In genomic region chr1:225891229-225891972, GRCh38 we compare ENCODE assay signal across 18 cellular contexts. TPM values are rescaled to one million over a fixed set of nuclear protein-coding genes. Genes with fewer than 3 reads are reported as not detected.
A peak's percentile ranks its signal among the peaks of the same experiment; 100 is the strongest.
DNase-seq lines count a peak whose midpoint lies in the region; ATAC-seq and TF ChIP-seq lines count a peak whose summit lies in the region.
"Had no signal": no experiment of that assay in that cellular context is flagged by ENCODE, and none has a peak within 500 bp of the region (broad histone marks: within the 10 kb centered on the region; RNA-seq: fewer than 3 reads in every experiment).

No MANE protein-coding gene starts in this region.

- no TSS peak for BruUV-seq in Calu3 (replicated peaks; lab: Mats Ljungman, UMichigan)

- CTCF ChIA-PET in Calu3 (lab: Charles Lee) = interaction anchor here (1.0 kb wide), 1 partner anchor 10 kb away, joined by 3 read pairs; no protein-coding TSS in a partner anchor

- peaks cover 3% of the 10 kb centered on the region for H3K4me1 ChIP-seq in endodermal cell (ENCODE audit: control insufficient read depth, insufficient read depth, low read length)

- H3K36me3 ChIP-seq in endodermal cell (ENCODE audit: control insufficient read depth, insufficient read depth, low read length) = peaks cover 20% of the 10 kb centered on the region

- H3K27ac Mint-ChIP-seq in Calu3 (ENCODE audit: unreplicated experiment) = peak overlapping the region; percentile 72
- peak overlapping the region; percentile 16 to 53 (median 20) for H3K27ac Mint-ChIP-seq in IgD-negative memory B cell
- H3K27ac Mint-ChIP-seq in endodermal cell = peak overlapping the region; percentile 42
- H3K27ac Mint-ChIP-seq in nephron = peak overlapping the region; percentile 61 to 84 (median 74)

- 93 to 96% methylated on average over 9 to 14 of the region's 14 CpGs for WGBS in endodermal cell (ENCODE audit: insufficient coverage in 1 of 2, insufficient read length in 1 of 2), 2 experiments

- H3K27me3 ChIP-seq in endodermal cell (ENCODE audit: control insufficient read depth, insufficient read depth, low read length, poor library complexity, severe bottlenecking) = no peaks in the 10 kb centered on the region
- H3K27me3 ChIP-seq: dorsolateral prefrontal cortex had no signal

- H3K9me3 ChIP-seq in endodermal cell (ENCODE audit: control insufficient read depth, low read length) = no peaks in the 10 kb centered on the region

- TF ChIP-seq CTCF in Calu3 (IDR thresholded peaks at IDR 0.05; ENCODE audit: unreplicated experiment) = no peak
- TF ChIP-seq CTCF in endodermal cell (conservative IDR thresholded peaks at IDR 0.05) = no peak
- no peak for TF ChIP-seq CTCF in nephron (IDR thresholded peaks at IDR 0.05; ENCODE audit: unreplicated experiment in 3 of 3)

- intact Hi-C loops in Calu3 (cut with micrococcal nuclease; ENCODE audit: unreplicated experiment) = no loop called here

- H3K4me1 Mint-ChIP-seq in Calu3 (ENCODE audit: low read depth, unreplicated experiment) (peaks cover 44% of the 10 kb centered on the region), IgD-negative memory B cell (peaks cover 1 to 11% (median 2%) of the 10 kb centered on the region in 3 donors), endodermal cell (peaks cover 43% of the 10 kb centered on the region), nephron (peaks cover 26% of the 10 kb centered on the region)

- no peak overlapping the region for H3K9ac ChIP-seq in endodermal cell (ENCODE audit: extremely low read depth, low read length, poor library complexity, severe bottlenecking)

- H3K36me3 Mint-ChIP-seq in Calu3 (ENCODE audit: insufficient read depth, unreplicated experiment) = peaks cover 15% of the 10 kb centered on the region
- H3K36me3 Mint-ChIP-seq in IgD-negative memory B cell = no peaks in the 10 kb centered on the region
- H3K36me3 Mint-ChIP-seq in endodermal cell (ENCODE audit: low read depth) = peaks cover 17% of the 10 kb centered on the region
- H3K36me3 Mint-ChIP-seq in nephron (ENCODE audit: low read depth) = no peaks in the 10 kb centered on the region
- H3K36me3 Mint-ChIP-seq: immature natural killer cell had no signal

- H3K27me3 Mint-ChIP-seq in Calu3 (ENCODE audit: unreplicated experiment) (no peaks in the 10 kb centered on the region), IgD-negative memory B cell (peaks cover 3% of the 10 kb centered on the region), endodermal cell (ENCODE audit: insufficient read depth) (no peaks in the 10 kb centered on the region), nephron (ENCODE audit: low read depth) (no peaks in the 10 kb centered on the region)

- ATAC-seq in HG02852 (IDR thresholded peaks at IDR 0.05; ENCODE audit: unreplicated experiment) (no peak), GM21737 (IDR thresholded peaks at IDR 0.05; ENCODE audit: unreplicated experiment) (no peak), GM18858 (IDR thresholded peaks at IDR 0.05; ENCODE audit: unreplicated experiment) (no peak)
- ATAC-seq: activated T-cell treated with anti-CD3 and anti-CD28 coated beads, Interleukin-2, amount 50 U/mL, for 4 hours had no signal

- DNase-seq in Calu3 = peak; percentile 74
- no peak for DNase-seq in endodermal cell
- DNase-seq in UCSD-AML1 (lab: John Stamatoyannopoulos, UW; ENCODE audit: unreplicated experiment) = no peak
- DNase-seq: activated CD4-positive, alpha-beta T cell treated with anti-CD3 and anti-CD28 coated beads, Interleukin-2, amount 50 U/mL, for 4 hours; activated T-cell treated with anti-CD3 and anti-CD28 coated beads, Interleukin-2, amount 50 U/mL, for 4 hours; dorsolateral prefrontal cortex; immature natural killer cell; NCI-H146; stimulated activated CD4-positive, alpha-beta T cell treated with anti-CD3 and anti-CD28 coated beads, Interleukin-1b, Interleukin-23, amount 100 ng/mL, for 48 hours had no signal

- H3K9me3 Mint-ChIP-seq in Calu3 (ENCODE audit: low read depth, unreplicated experiment) (no peaks in the 10 kb centered on the region), IgD-negative memory B cell (no peaks in the 10 kb centered on the region), endodermal cell (no peaks in the 10 kb centered on the region), nephron (no peaks in the 10 kb centered on the region)
- H3K9me3 Mint-ChIP-seq: activated T-cell treated with anti-CD3 and anti-CD28 coated beads, Interleukin-2, amount 50 U/mL, for 4 hours; immature natural killer cell had no signal

- no peak overlapping the region for H3K27ac ChIP-seq in endodermal cell (ENCODE audit: low read depth, low read length)
- H3K27ac ChIP-seq: dorsolateral prefrontal cortex had no signal

- no peak overlapping the region for H3K4me3 ChIP-seq in endodermal cell (ENCODE audit: low read length)
- H3K4me3 ChIP-seq: dorsolateral prefrontal cortex had no signal

- H3K4me3 Mint-ChIP-seq in Calu3 (ENCODE audit: low read depth, unreplicated experiment) (no peak overlapping the region), IgD-negative memory B cell (no peak overlapping the region), endodermal cell (no peak overlapping the region), nephron (no peak overlapping the region)
- H3K4me3 Mint-ChIP-seq: activated T-cell treated with anti-CD3 and anti-CD28 coated beads, Interleukin-2, amount 50 U/mL, for 4 hours; immature natural killer cell had no signal

RNA-seq across cellular contexts. Expression of gene LEFTY1, which starts 2.5 kb away (rescaled TPM):
- total RNA-seq in Calu3 (2022) = 0.59 TPM in 1 of 2 replicates, not detected in the other
- polyA plus RNA-seq in IgD-negative memory B cell = not detected
- 100 to 1,000 TPM in 1 of 2 donors, 10 to 100 TPM in 1; 76.0 to 660 TPM for total RNA-seq in endodermal cell
- polyA plus RNA-seq in endodermal cell (2013, experiment 1 of 2) = 184 TPM
- polyA plus RNA-seq in endodermal cell (2013, experiment 2 of 2) = 274 TPM
- total RNA-seq: bronchial epithelial cell, glomerular endothelial cell, RPMI7951 had no signal
- polyA plus RNA-seq: immature natural killer cell had no signal

RNA-seq across cellular contexts. Expression of gene TMEM63A, which starts 9.2 kb away (rescaled TPM):
- total RNA-seq in Calu3 (2022) = 253 and 303 TPM in 2 replicates
- 32.1 TPM for polyA plus RNA-seq in IgD-negative memory B cell
- total RNA-seq in endodermal cell = 100 to 1,000 TPM; 194 to 232 TPM
- polyA plus RNA-seq in endodermal cell (2013, experiment 1 of 2) = 34.7 TPM
- 38.8 TPM for polyA plus RNA-seq in endodermal cell (2013, experiment 2 of 2)

RNA-seq across cellular contexts. Expression of gene PYCR2, which starts 32.6 kb away (rescaled TPM):
- total RNA-seq in Calu3 (2022) (81.6 and 91.9 TPM in 2 replicates), endodermal cell (100 to 1,000 TPM in 1 of 2 donors, 10 to 100 TPM in 1; 94.5 to 101 TPM)
- 68.9 TPM for polyA plus RNA-seq in IgD-negative memory B cell
- 74.6 TPM for polyA plus RNA-seq in endodermal cell (2013, experiment 1 of 2)
- 71.4 TPM for polyA plus RNA-seq in endodermal cell (2013, experiment 2 of 2)

RNA-seq across cellular contexts. Expression of gene LEFTY2, which starts 49.6 kb away (rescaled TPM):
- total RNA-seq in Calu3 (2022) (not detected in 2 replicates), endodermal cell (100 to 1,000 TPM; 272 to 938 TPM)
- 0.20 TPM for polyA plus RNA-seq in IgD-negative memory B cell
- polyA plus RNA-seq in endodermal cell (2013, experiment 1 of 2) = 318 TPM
- 376 TPM for polyA plus RNA-seq in endodermal cell (2013, experiment 2 of 2)
- total RNA-seq: activated T-cell treated with anti-CD3 and anti-CD28 coated beads, Interleukin-2, amount 50 U/mL, for 4 hours; bronchial epithelial cell; glomerular endothelial cell; RPMI7951 had no signal
- polyA plus RNA-seq: esophagus, immature natural killer cell had no signal

Comparison
In these comparisons a context has a peak if more than half of its experiments do, and no peak if none do; other contexts are left out.
1. H3K27ac Mint-ChIP-seq: peak in every context shown above with its lines; median percentile 74 in nephron; 72 in Calu3; 42 in endodermal cell; 20 in IgD-negative memory B cell.
2. RNA of gene LEFTY1, which starts 2.5 kb away (total RNA-seq): 76.0 to 660 TPM in endodermal cell; 0.59 TPM in Calu3; every median in the first group is over 10 times any median in the second.